In genomic region chr19:7701654-7702457, GRCh38 we compare ENCODE assay signal across 9 cellular contexts. TPM values are rescaled to one million over a fixed set of nuclear protein-coding genes. Genes with fewer than 3 reads are reported as not detected.
DNase-seq lines count a peak whose midpoint lies in the region; ATAC-seq and FAIRE-seq lines count a peak whose summit lies in the region.
"Had no signal": no experiment of that assay in that cellular context is flagged by ENCODE, and none has a peak within 500 bp of the region (broad histone marks: within the 10 kb centered on the region; RNA-seq: fewer than 3 reads in every experiment).

Gene FCER2, minus strand, starts transcription at chr19:7702131. Its CDS starts 2,371 bp downstream, at chr19:7699760.

- DNase-seq in activated T-cell treated with anti-CD3 and anti-CD28 coated beads, Interleukin-2, amount 50 U/mL, for 4 hours: no peak
- DNase-seq in activated T-cell treated with anti-CD3 and anti-CD28 coated beads, Interleukin-2, amount 50 U/mL, for 24 hours: no peak
- DNase-seq in H7 (peak; percentile 18), Karpas-422 (peak; percentile 52), SHP77 (lab: John Stamatoyannopoulos, UW) (no peak), HTR-8/SVneo (ENCODE audit: insufficient read length, low spot score) (no peak)
- no peak for DNase-seq in activated CD4-positive, alpha-beta T cell treated with anti-CD3 and anti-CD28 coated beads for 4 hours

- no peak within 1 kb of the TSS for H3K27ac ChIP-seq in Karpas-422 (ENCODE audit: low read length)

- H3K27me3 ChIP-seq in H7 (ENCODE audit: control insufficient read depth, insufficient read depth, low read length) (peaks cover 4% of the 10 kb centered on the region), Karpas-422 (ENCODE audit: low read length) (no peaks in the 10 kb centered on the region)

- no peaks in the 10 kb centered on the region for H3K79me2 ChIP-seq in Karpas-422 (ENCODE audit: low read length)

- H3K9me2 ChIP-seq in Karpas-422 (replicated peaks; ENCODE audit: insufficient read depth, low read length): no peaks in the 10 kb centered on the region

- peak within 1 kb of the TSS; percentile 47 for H3K4me3 Mint-ChIP-seq in activated T-cell treated with anti-CD3 and anti-CD28 coated beads, Interleukin-2, amount 50 U/mL, for 4 hours
- no peak within 1 kb of the TSS for H3K4me3 Mint-ChIP-seq in activated T-cell treated with anti-CD3 and anti-CD28 coated beads, Interleukin-2, amount 50 U/mL, for 24 hours
- H3K4me3 Mint-ChIP-seq in stimulated activated naive CD8-positive, alpha-beta T cell treated with anti-CD3 and anti-CD28 coated beads, Interleukin-15, Interleukin-2, amounts not matched to agents 100 ng/mL and 50 ng/mL, for 24 hours: peak within 1 kb of the TSS; percentile 41

- H3K4me3 ChIP-seq in H7 (ENCODE audit: insufficient read depth, low read depth, low read length) (no peak within 1 kb of the TSS), Karpas-422 (ENCODE audit: low read length) (no peak within 1 kb of the TSS)

- H3K27me3 Mint-ChIP-seq in activated T-cell treated with anti-CD3 and anti-CD28 coated beads, Interleukin-2, amount 50 U/mL, for 4 hours (ENCODE audit: low read depth): peaks cover 7% of the 10 kb centered on the region
- peaks cover 31% of the 10 kb centered on the region for H3K27me3 Mint-ChIP-seq in activated T-cell treated with anti-CD3 and anti-CD28 coated beads, Interleukin-2, amount 50 U/mL, for 24 hours
- no peaks in the 10 kb centered on the region for H3K27me3 Mint-ChIP-seq in stimulated activated naive CD8-positive, alpha-beta T cell treated with anti-CD3 and anti-CD28 coated beads, Interleukin-15, Interleukin-2, amounts not matched to agents 100 ng/mL and 50 ng/mL, for 24 hours

- no peaks in the 10 kb centered on the region for H3K36me3 Mint-ChIP-seq in activated T-cell treated with anti-CD3 and anti-CD28 coated beads, Interleukin-2, amount 50 U/mL, for 4 hours (ENCODE audit: insufficient read depth)
- H3K36me3 Mint-ChIP-seq in activated T-cell treated with anti-CD3 and anti-CD28 coated beads, Interleukin-2, amount 50 U/mL, for 24 hours (ENCODE audit: low read depth): no peaks in the 10 kb centered on the region
- H3K36me3 Mint-ChIP-seq in stimulated activated naive CD8-positive, alpha-beta T cell treated with anti-CD3 and anti-CD28 coated beads, Interleukin-15, Interleukin-2, amounts not matched to agents 100 ng/mL and 50 ng/mL, for 24 hours (ENCODE audit: low read depth): no peaks in the 10 kb centered on the region

- no peaks in the 10 kb centered on the region for H3K9me3 Mint-ChIP-seq in activated T-cell treated with anti-CD3 and anti-CD28 coated beads, Interleukin-2, amount 50 U/mL, for 4 hours
- no peaks in the 10 kb centered on the region for H3K9me3 Mint-ChIP-seq in activated T-cell treated with anti-CD3 and anti-CD28 coated beads, Interleukin-2, amount 50 U/mL, for 24 hours
- H3K9me3 Mint-ChIP-seq in stimulated activated naive CD8-positive, alpha-beta T cell treated with anti-CD3 and anti-CD28 coated beads, Interleukin-15, Interleukin-2, amounts not matched to agents 100 ng/mL and 50 ng/mL, for 24 hours: no peaks in the 10 kb centered on the region

- H3K4me2 ChIP-seq in Karpas-422 (ENCODE audit: low read depth, low read length, poor library complexity, severe bottlenecking): no peak within 1 kb of the TSS

- H3K27ac Mint-ChIP-seq in activated T-cell treated with anti-CD3 and anti-CD28 coated beads, Interleukin-2, amount 50 U/mL, for 24 hours: no peak within 1 kb of the TSS
- H3K27ac Mint-ChIP-seq in stimulated activated naive CD8-positive, alpha-beta T cell treated with anti-CD3 and anti-CD28 coated beads, Interleukin-15, Interleukin-2, amounts not matched to agents 100 ng/mL and 50 ng/mL, for 24 hours: peak within 1 kb of the TSS; percentile 85

- no peak within 1 kb of the TSS for H2AFZ ChIP-seq in Karpas-422 (ENCODE audit: low read length)

- no peak within 1 kb of the TSS for H3K9ac ChIP-seq in Karpas-422 (ENCODE audit: low read length)

- no peak for ATAC-seq in activated T-cell treated with anti-CD3 and anti-CD28 coated beads, Interleukin-2, amount 50 U/mL, for 4 hours

- no peaks in the 10 kb centered on the region for H4K20me1 ChIP-seq in Karpas-422 (ENCODE audit: insufficient read depth, low read depth, low read length)

- no peaks in the 10 kb centered on the region for H3K9me3 ChIP-seq in Karpas-422 (ENCODE audit: low read length)

- no peaks in the 10 kb centered on the region for H3K36me3 ChIP-seq in H7 (replicated peaks; ENCODE audit: control insufficient read depth, insufficient read depth, low read length)
- no peaks in the 10 kb centered on the region for H3K36me3 ChIP-seq in Karpas-422 (ENCODE audit: insufficient read depth, low read length)

- H3K4me1 Mint-ChIP-seq in activated T-cell treated with anti-CD3 and anti-CD28 coated beads, Interleukin-2, amount 50 U/mL, for 4 hours (ENCODE audit: low read depth): peaks cover 55% of the 10 kb centered on the region
- H3K4me1 Mint-ChIP-seq in activated T-cell treated with anti-CD3 and anti-CD28 coated beads, Interleukin-2, amount 50 U/mL, for 24 hours (ENCODE audit: low read depth): peaks cover 57% of the 10 kb centered on the region
- peaks cover 66% of the 10 kb centered on the region for H3K4me1 Mint-ChIP-seq in stimulated activated naive CD8-positive, alpha-beta T cell treated with anti-CD3 and anti-CD28 coated beads, Interleukin-15, Interleukin-2, amounts not matched to agents 100 ng/mL and 50 ng/mL, for 24 hours (ENCODE audit: low read depth)

- FAIRE-seq in HTR-8/SVneo (lab: Jason Lieb, UNC): no peak

- H3K4me1 ChIP-seq in Karpas-422 (ENCODE audit: low read length): peaks cover 3% of the 10 kb centered on the region

RNA-seq across cellular contexts. Expression of gene FCER2, which starts in this region (rescaled TPM):
- total RNA-seq in activated T-cell treated with anti-CD3 and anti-CD28 coated beads, Interleukin-2, amount 50 U/mL, for 4 hours: 10 to 100 TPM in 2 of 3 donors, 1 to 10 TPM in 1; 6.9 to 52.7 (median 20.5) TPM
- not detected in 2 replicates for total RNA-seq in H7 (2014; rRNA removed; shearing (Covaris generic))
- 0.14 TPM in 1 of 2 replicates, not detected in the other for total RNA-seq in Karpas-422 (2014; rRNA removed; shearing (Covaris generic); ENCODE audit: low replicate concordance)
- total RNA-seq: lung microvascular endothelial cell had no signal

Comparison
In these comparisons a context has a peak if more than half of its experiments do, and no peak if none do; other contexts are left out.
1. Peak in DNase-seq in H7; RNA of the gene not detected or under 1 TPM.
2. Peak in DNase-seq in Karpas-422; RNA of the gene not detected or under 1 TPM.